In genomic region chr2:100104718-100105677, GRCh38 we compare ENCODE assay signal across 9 cellular contexts. TPM values are rescaled to one million over a fixed set of nuclear protein-coding genes. Genes with fewer than 3 reads are reported as not detected.
DNase-seq lines count a peak whose midpoint lies in the region; ATAC-seq, FAIRE-seq and TF ChIP-seq lines count a peak whose summit lies in the region.
"Had no signal": no experiment of that assay in that cellular context is flagged by ENCODE, and none has a peak within 500 bp of the region (broad histone marks: within the 10 kb centered on the region; RNA-seq: fewer than 3 reads in every experiment).

No MANE protein-coding gene starts in this region.

- H3K4me1 ChIP-seq in kidney (ENCODE audit: control insufficient read depth in 1 of 2, insufficient read depth in 1 of 2, low read depth in 1 of 2, low read length in 2 of 2): peaks cover 0 to 3% of the 10 kb centered on the region in 2 donors

- H3K4me3 ChIP-seq in kidney (ENCODE audit: low read length in 2 of 2): peak overlapping the region; percentile 18 to 65

- no peaks in the 10 kb centered on the region for H3K9me3 ChIP-seq in kidney (ENCODE audit: control insufficient read depth in 1 of 2, low read length in 2 of 2)

- DNase-seq in GM03348 (ENCODE audit: low spot score) (peak; percentile 78), NCI-H2171 (lab: John Stamatoyannopoulos, UW) (peak; percentile 38), kidney (no peak), NCI-H128 (lab: John Stamatoyannopoulos, UW; ENCODE audit: unreplicated experiment) (no peak), T-helper 9 cell (no peak)
- DNase-seq in stimulated activated CD4-positive, alpha-beta T cell treated with anti-CD3 and anti-CD28 coated beads, Interleukin-4, amount 100 ng/mL, for 4 hours: peak; percentile 12 to 25

- no peak for ATAC-seq in HG03025 (IDR thresholded peaks at IDR 0.05; ENCODE audit: low FRiP score, unreplicated experiment)

- H3K4me3 Mint-ChIP-seq in brain: peak overlapping the region; percentile 85 to 90 (median 87)

- no peaks in the 10 kb centered on the region for H3K36me3 ChIP-seq in kidney (ENCODE audit: control insufficient read depth in 1 of 2, insufficient read depth in 2 of 2, low read length in 2 of 2)

- FAIRE-seq in kidney (lab: Jason Lieb, UNC): no peak
- FAIRE-seq: TTC549 had no signal

- TF ChIP-seq CTCF in brain (conservative IDR thresholded peaks at IDR 0.05) (no peak), kidney (IDR thresholded peaks at IDR 0.05; ENCODE audit: borderline replicate concordance, extremely low read depth, insufficient read depth) (no peak)

- H3K9me3 Mint-ChIP-seq in brain: peaks cover 0 to 2% (median 0%) of the 10 kb centered on the region in 5 experiments

- peak overlapping the region; percentile 77 to 98 (median 95) for H3K27ac Mint-ChIP-seq in brain

- intact Hi-C loops in kidney (cut with DNase I): no loop called here

- peaks cover 7% of the 10 kb centered on the region for H3K27me3 Mint-ChIP-seq in brain

- H3K4me1 Mint-ChIP-seq in brain: peaks cover 34% of the 10 kb centered on the region

- H3K27ac ChIP-seq in kidney (ENCODE audit: low read depth in 2 of 2, low read length in 2 of 2): no peak overlapping the region

- H3K36me3 Mint-ChIP-seq in brain: no peaks in the 10 kb centered on the region

- H3K9ac ChIP-seq in kidney (ENCODE audit: low read length in 2 of 2): peak overlapping the region in 1 of 2 donors; percentile 46

RNA-seq across cellular contexts. Expression of gene AFF3, which starts 37.4 kb away (rescaled TPM):
- polyA plus RNA-seq in brain (ENCODE audit: insufficient read depth, low read depth, low replicate concordance): 3.1 TPM
- 11.0 TPM for total RNA-seq in kidney
- 0.65 TPM for polyA plus RNA-seq in kidney (ENCODE audit: insufficient read depth, low read depth, low replicate concordance)

Comparison
In these comparisons a context has a peak if more than half of its experiments do, and no peak if none do; other contexts are left out.
1. DNase-seq: peak in GM03348 (single experiment), NCI-H2171 (single experiment) and stimulated activated CD4-positive, alpha-beta T cell treated with anti-CD3 and anti-CD28 coated beads, Interleukin-4, amount 100 ng/mL, for 4 hours (2 of 2); none in kidney (single experiment), NCI-H128 (single experiment) and T-helper 9 cell (single experiment).